Comparison of ENCODE assay signal across 20 cellular contexts in genomic region chr3:55439657-55440405, GRCh38. TPM values are rescaled to one million over a fixed set of nuclear protein-coding genes. Genes with fewer than 3 reads are reported as not detected.
"Had no signal": no experiment of that assay in that cellular context is flagged by ENCODE, and none has a peak within 500 bp of the region (broad histone marks: within the 10 kb centered on the region; RNA-seq: fewer than 3 reads in every experiment).

No MANE protein-coding gene starts in this region.

- H3K27me3 ChIP-seq: SJSA1 had no signal

- DNase-seq: Karpas-422, KG1, MM.1S, NCI-H1105, NCI-H1417, NCI-H1436 treated with DMSO at 0.1 percent for 48 hours, NCI-H1694 treated with DMSO at 0.1 percent for 48 hours, NCI-H1930, NCI-H2081, NCI-H2107, NCI-H2227 treated with DMSO at 0.1 percent for 48 hours, NCI-H446, NCI-H510A, NCI-H526, Right ventricle myocardium superior, RPMI8226, SIG-M5 had no signal

- H3K4me3 ChIP-seq: SJSA1, SK-N-MC had no signal

- H3K4me1 ChIP-seq: SJSA1 had no signal

- H3K36me3 ChIP-seq: SJSA1 had no signal

- H3K27ac ChIP-seq: SJSA1, SK-N-MC had no signal

- H3K9me3 ChIP-seq: SJSA1 had no signal

RNA-seq across cellular contexts. Expression of gene WNT5A, which starts 47.3 kb away (rescaled TPM):
- total RNA-seq: HT-29 had no signal
